ENCODE assay signal across 1 cellular context in the genomic region with DNA sequence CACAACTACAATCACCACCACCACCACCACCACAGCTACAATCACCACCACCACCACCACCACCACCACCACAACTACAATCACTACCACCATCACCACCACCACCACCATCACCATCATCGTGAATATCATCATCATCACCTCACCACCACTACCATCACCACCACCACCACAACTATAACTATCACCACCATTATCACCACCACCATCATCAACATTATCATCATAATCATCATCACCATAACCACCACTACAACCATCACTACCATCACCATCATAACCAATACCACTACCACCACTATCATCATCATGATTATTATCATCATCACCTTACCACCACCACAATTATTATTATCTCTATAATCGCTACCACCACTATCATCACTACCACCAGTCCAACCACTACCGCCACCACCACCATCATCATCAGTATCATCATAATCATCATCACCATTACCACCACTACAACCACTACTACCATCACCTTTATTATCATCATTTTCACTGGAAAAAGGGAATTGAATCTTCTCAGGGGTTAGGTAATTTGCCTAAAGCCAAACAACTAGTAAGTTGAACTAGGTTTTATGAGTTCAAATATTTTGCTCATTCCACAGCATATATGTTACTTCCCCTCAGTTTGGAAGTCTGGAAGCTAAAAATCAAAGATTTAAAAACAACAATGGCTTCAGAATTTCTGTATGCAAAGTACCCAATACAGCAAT.
TF ChIP-seq lines count a peak whose summit lies in the region.

No MANE protein-coding gene starts in this region.

TF ChIP-seq in GM12878, 131 proteins besides CTCF, POLR2A, EP300 and RAD21 (continued from another document):
- TF ChIP-seq, protein P1, sequence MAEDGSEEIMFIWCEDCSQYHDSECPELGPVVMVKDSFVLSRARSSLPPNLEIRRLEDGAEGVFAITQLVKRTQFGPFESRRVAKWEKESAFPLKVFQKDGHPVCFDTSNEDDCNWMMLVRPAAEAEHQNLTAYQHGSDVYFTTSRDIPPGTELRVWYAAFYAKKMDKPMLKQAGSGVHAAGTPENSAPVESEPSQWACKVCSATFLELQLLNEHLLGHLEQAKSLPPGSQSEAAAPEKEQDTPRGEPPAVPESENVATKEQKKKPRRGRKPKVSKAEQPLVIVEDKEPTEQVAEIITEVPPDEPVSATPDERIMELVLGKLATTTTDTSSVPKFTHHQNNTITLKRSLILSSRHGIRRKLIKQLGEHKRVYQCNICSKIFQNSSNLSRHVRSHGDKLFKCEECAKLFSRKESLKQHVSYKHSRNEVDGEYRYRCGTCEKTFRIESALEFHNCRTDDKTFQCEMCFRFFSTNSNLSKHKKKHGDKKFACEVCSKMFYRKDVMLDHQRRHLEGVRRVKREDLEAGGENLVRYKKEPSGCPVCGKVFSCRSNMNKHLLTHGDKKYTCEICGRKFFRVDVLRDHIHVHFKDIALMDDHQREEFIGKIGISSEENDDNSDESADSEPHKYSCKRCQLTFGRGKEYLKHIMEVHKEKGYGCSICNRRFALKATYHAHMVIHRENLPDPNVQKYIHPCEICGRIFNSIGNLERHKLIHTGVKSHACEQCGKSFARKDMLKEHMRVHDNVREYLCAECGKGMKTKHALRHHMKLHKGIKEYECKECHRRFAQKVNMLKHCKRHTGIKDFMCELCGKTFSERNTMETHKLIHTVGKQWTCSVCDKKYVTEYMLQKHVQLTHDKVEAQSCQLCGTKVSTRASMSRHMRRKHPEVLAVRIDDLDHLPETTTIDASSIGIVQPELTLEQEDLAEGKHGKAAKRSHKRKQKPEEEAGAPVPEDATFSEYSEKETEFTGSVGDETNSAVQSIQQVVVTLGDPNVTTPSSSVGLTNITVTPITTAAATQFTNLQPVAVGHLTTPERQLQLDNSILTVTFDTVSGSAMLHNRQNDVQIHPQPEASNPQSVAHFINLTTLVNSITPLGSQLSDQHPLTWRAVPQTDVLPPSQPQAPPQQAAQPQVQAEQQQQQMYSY (CRISPR knock-in tag; IDR thresholded peaks at IDR 0.05): no peak
- peak; percentile 38 to 61; a peak in 2 of 4 replicates for TF ChIP-seq IKZF2 (IDR thresholded peaks at IDR 0.05)
- peak; percentile 56; the same call in 1 of the 2 replicates for TF ChIP-seq SPI1 (IDR thresholded peaks at IDR 0.05; ENCODE audit: borderline replicate concordance, insufficient read depth, low read depth, low read length)
- TF ChIP-seq MEF2B (IDR thresholded peaks at IDR 0.05; ENCODE audit: partially characterized antibody, poor library complexity, severe bottlenecking): no peak
- no peak for TF ChIP-seq POU2F2 (IDR thresholded peaks at IDR 0.05; ENCODE audit: borderline replicate concordance, low read depth, low read length)
- TF ChIP-seq ZNF207 (IDR thresholded peaks at IDR 0.05; ENCODE audit: borderline replicate concordance): no peak
- no peak for TF ChIP-seq BCL11A (IDR thresholded peaks at IDR 0.05; ENCODE audit: low read depth, low read length)
- TF ChIP-seq, protein P2, sequence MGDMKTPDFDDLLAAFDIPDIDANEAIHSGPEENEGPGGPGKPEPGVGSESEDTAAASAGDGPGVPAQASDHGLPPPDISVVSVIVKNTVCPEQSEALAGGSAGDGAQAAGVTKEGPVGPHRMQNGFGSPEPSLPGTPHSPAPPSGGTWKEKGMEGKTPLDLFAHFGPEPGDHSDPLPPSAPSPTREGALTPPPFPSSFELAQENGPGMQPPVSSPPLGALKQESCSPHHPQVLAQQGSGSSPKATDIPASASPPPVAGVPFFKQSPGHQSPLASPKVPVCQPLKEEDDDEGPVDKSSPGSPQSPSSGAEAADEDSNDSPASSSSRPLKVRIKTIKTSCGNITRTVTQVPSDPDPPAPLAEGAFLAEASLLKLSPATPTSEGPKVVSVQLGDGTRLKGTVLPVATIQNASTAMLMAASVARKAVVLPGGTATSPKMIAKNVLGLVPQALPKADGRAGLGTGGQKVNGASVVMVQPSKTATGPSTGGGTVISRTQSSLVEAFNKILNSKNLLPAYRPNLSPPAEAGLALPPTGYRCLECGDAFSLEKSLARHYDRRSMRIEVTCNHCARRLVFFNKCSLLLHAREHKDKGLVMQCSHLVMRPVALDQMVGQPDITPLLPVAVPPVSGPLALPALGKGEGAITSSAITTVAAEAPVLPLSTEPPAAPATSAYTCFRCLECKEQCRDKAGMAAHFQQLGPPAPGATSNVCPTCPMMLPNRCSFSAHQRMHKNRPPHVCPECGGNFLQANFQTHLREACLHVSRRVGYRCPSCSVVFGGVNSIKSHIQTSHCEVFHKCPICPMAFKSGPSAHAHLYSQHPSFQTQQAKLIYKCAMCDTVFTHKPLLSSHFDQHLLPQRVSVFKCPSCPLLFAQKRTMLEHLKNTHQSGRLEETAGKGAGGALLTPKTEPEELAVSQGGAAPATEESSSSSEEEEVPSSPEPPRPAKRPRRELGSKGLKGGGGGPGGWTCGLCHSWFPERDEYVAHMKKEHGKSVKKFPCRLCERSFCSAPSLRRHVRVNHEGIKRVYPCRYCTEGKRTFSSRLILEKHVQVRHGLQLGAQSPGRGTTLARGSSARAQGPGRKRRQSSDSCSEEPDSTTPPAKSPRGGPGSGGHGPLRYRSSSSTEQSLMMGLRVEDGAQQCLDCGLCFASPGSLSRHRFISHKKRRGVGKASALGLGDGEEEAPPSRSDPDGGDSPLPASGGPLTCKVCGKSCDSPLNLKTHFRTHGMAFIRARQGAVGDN (IDR thresholded peaks at IDR 0.05): no peak
- TF ChIP-seq, protein P3, sequence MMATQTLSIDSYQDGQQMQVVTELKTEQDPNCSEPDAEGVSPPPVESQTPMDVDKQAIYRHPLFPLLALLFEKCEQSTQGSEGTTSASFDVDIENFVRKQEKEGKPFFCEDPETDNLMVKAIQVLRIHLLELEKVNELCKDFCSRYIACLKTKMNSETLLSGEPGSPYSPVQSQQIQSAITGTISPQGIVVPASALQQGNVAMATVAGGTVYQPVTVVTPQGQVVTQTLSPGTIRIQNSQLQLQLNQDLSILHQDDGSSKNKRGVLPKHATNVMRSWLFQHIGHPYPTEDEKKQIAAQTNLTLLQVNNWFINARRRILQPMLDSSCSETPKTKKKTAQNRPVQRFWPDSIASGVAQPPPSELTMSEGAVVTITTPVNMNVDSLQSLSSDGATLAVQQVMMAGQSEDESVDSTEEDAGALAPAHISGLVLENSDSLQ (IDR thresholded peaks at IDR 0.05): peak; percentile 28; the same call in 1 of the 2 replicates
- 0 out of 2 replicates have a peak, but pooled peaks have one; percentile 23 for TF ChIP-seq IKZF1 (conservative IDR thresholded peaks at IDR 0.05)
- TF ChIP-seq HDGF (IDR thresholded peaks at IDR 0.05): peak; percentile 97
